7 cellular contexts compared by ENCODE assay signal in genomic region chr2:181715033-181715630, GRCh38. TPM values are rescaled to one million over a fixed set of nuclear protein-coding genes. Genes with fewer than 3 reads are reported as not detected.
DNase-seq lines count a peak whose midpoint lies in the region; ATAC-seq, FAIRE-seq and TF ChIP-seq lines count a peak whose summit lies in the region.

No MANE protein-coding gene starts in this region.

- H3K9me3 ChIP-seq in astrocyte (ENCODE audit: insufficient read depth, low read depth, low read length) (no peaks in the 10 kb centered on the region), smooth muscle cell (replicated peaks; ENCODE audit: low read depth) (no peaks in the 10 kb centered on the region)

- H3K27me3 ChIP-seq in astrocyte (ENCODE audit: insufficient read depth, low read length), result no peaks in the 10 kb centered on the region
- no peaks in the 10 kb centered on the region for H3K27me3 ChIP-seq in smooth muscle cell (ENCODE audit: low read depth)

- H3K4me1 ChIP-seq in astrocyte (ENCODE audit: insufficient read depth, low read length), result no peaks in the 10 kb centered on the region
- no peaks in the 10 kb centered on the region for H3K4me1 ChIP-seq in smooth muscle cell (ENCODE audit: low read depth)

- TF ChIP-seq CTCF in GM13977 (IDR thresholded peaks at IDR 0.05; ENCODE audit: extremely low read depth, insufficient read depth, missing control alignments) (peak; percentile 74), astrocyte (IDR thresholded peaks at IDR 0.05; ENCODE audit: insufficient read depth, low read depth, low read length) (peak; percentile 81), smooth muscle cell (IDR thresholded peaks at IDR 0.05; ENCODE audit: borderline replicate concordance, insufficient read depth, poor library complexity, severe bottlenecking) (peak; percentile 68)

- no peaks in the 10 kb centered on the region for H3K36me3 ChIP-seq in astrocyte (ENCODE audit: insufficient read depth, low read length)
- no peaks in the 10 kb centered on the region for H3K36me3 ChIP-seq in smooth muscle cell (ENCODE audit: low read depth)

- H3K9ac ChIP-seq in astrocyte (ENCODE audit: low read length) (no peak overlapping the region), smooth muscle cell (ENCODE audit: low read depth) (no peak overlapping the region)

- H2AFZ ChIP-seq in astrocyte (ENCODE audit: low read depth, low read length), result peak overlapping the region; percentile 50
- peak overlapping the region; percentile 65 for H2AFZ ChIP-seq in smooth muscle cell (ENCODE audit: low read depth)

- H4K20me1 ChIP-seq in astrocyte (ENCODE audit: insufficient read depth, low read length), result no peaks in the 10 kb centered on the region
- no peaks in the 10 kb centered on the region for H4K20me1 ChIP-seq in smooth muscle cell (ENCODE audit: low read depth)

- no peak overlapping the region for H3K27ac ChIP-seq in astrocyte (ENCODE audit: low read depth, low read length)
- no peak overlapping the region for H3K27ac ChIP-seq in smooth muscle cell (ENCODE audit: low read depth)

- peak; percentile 87 for FAIRE-seq in astrocyte (lab: Jason Lieb, UNC)

- H3F3A ChIP-seq in smooth muscle cell (ENCODE audit: low read depth), result no peaks in the 10 kb centered on the region

- in situ Hi-C loops in GM13977 (cut with MboI; ENCODE audit: low pct_unique_long_range_greater_than_20kb, low sequenced_read_pairs, unreplicated experiment), result loop anchor here (10.0 to 25.0 kb wide), 2 partner anchors 640 to 1603 kb away; no protein-coding TSS in a partner anchor

- H3K4me1 Mint-ChIP-seq in astrocyte (ENCODE audit: low read depth, unreplicated experiment), result no peaks in the 10 kb centered on the region

- DNase-seq in GM13977 (ENCODE audit: low spot score) (peak; percentile 56), NCI-H1930 (lab: John Stamatoyannopoulos, UW) (peak; percentile 31 to 74), T-helper 22 cell (ENCODE audit: low read depth) (peak; percentile 2), astrocyte (ENCODE audit: low read depth) (peak; percentile 61), hippocampal formation (lab: John Stamatoyannopoulos, UW) (peak; percentile 58 to 84), smooth muscle cell (lab: John Stamatoyannopoulos, UW; ENCODE audit: unreplicated experiment) (peak; percentile 1)

- no peak overlapping the region for H3K4me2 ChIP-seq in astrocyte (ENCODE audit: low read length)
- no peak overlapping the region for H3K4me2 ChIP-seq in smooth muscle cell

- H3K79me2 ChIP-seq in astrocyte (ENCODE audit: insufficient read depth, low read length) (no peaks in the 10 kb centered on the region), smooth muscle cell (ENCODE audit: low read depth) (no peaks in the 10 kb centered on the region)

- H3K9me3 Mint-ChIP-seq in astrocyte (ENCODE audit: unreplicated experiment), result no peaks in the 10 kb centered on the region

- peaks cover 14% of the 10 kb centered on the region for H3K27me3 Mint-ChIP-seq in astrocyte (ENCODE audit: low read depth, unreplicated experiment)

- ATAC-seq in HG02943 (IDR thresholded peaks at IDR 0.05; ENCODE audit: low read depth, unreplicated experiment), result peak; percentile 90

- no peaks in the 10 kb centered on the region for H3K36me3 Mint-ChIP-seq in astrocyte (ENCODE audit: low read depth, unreplicated experiment)

- no peak overlapping the region for H3K4me3 ChIP-seq in astrocyte (ENCODE audit: insufficient read depth, low read depth, low read length)
- H3K4me3 ChIP-seq in smooth muscle cell, result no peak overlapping the region

- H3K27ac Mint-ChIP-seq in astrocyte (ENCODE audit: unreplicated experiment), result no peak overlapping the region

- H3K4me3 Mint-ChIP-seq in astrocyte (ENCODE audit: unreplicated experiment), result no peak overlapping the region

- 0% methylated on average over 2 of the region's 2 CpGs for WGBS in smooth muscle cell (ENCODE audit: low lambda C conversion rate)

RNA-seq across cellular contexts. Expression of gene NEUROD1, which starts 34.8 kb away (rescaled TPM):
- not detected in 2 replicates for total RNA-seq in astrocyte
- total RNA-seq in smooth muscle cell, result not detected in 2 replicates
- not detected in 2 replicates for polyA plus RNA-seq in smooth muscle cell

RNA-seq across cellular contexts. Expression of gene CERKL, which starts 58.2 kb away (rescaled TPM):
- 0.16 TPM in 1 of 2 replicates, not detected in the other for total RNA-seq in astrocyte
- not detected in 2 replicates for total RNA-seq in smooth muscle cell
- 1.4 and 1.8 TPM in 2 replicates for polyA plus RNA-seq in smooth muscle cell

Comparison
In these comparisons a context has a peak if more than half of its experiments do, and no peak if none do; other contexts are left out.
1. DNase-seq: peak in every context shown above with its lines; median percentile 71 in hippocampal formation; 61 in astrocyte; 56 in GM13977; 52 in NCI-H1930; 2 in T-helper 22 cell; 1 in smooth muscle cell.